In genomic region chr5:134095887-134096589, GRCh38 we compare ENCODE assay signal across 15 cellular contexts.
"Had no signal": no experiment of that assay in that cellular context is flagged by ENCODE, and none has a peak within 500 bp of the region (broad histone marks: within the 10 kb centered on the region; RNA-seq: fewer than 3 reads in every experiment).

No MANE protein-coding gene starts in this region.

- H3K36me3 Mint-ChIP-seq: natural killer cell; stimulated activated naive B cell treated with anti-CD40 and anti-IgM and Interleukin-4, amounts not matched to agents 10 μg/mL and 1 μg/mL and 100 μg/mL, for 72 hours had no signal

- DNase-seq: activated CD4-positive, alpha-beta T cell treated with anti-CD3 and anti-CD28 coated beads, Interleukin-2, amount 50 U/mL, for 4 hours; activated CD4-positive, CD25-positive, alpha-beta regulatory T cell treated with anti-CD3 and anti-CD28 coated beads, Interleukin-2, amount 50 U/mL, for 72 hours; activated naive CD4-positive, alpha-beta T cell treated with Interleukin-2 at 50 U/mL for 16 hours; brain microvascular endothelial cell; cerebellar nuclear complex; dermis blood vessel endothelial cell; left cardiac atrium; mammary epithelial cell; natural killer cell; sigmoid colon; stimulated activated CD4-positive, alpha-beta T cell treated with anti-CD3 and anti-CD28 coated beads, Interleukin-2, amount 100 ng/mL, for 24 hours; stimulated activated naive B cell treated with anti-CD40 and anti-IgM and Interleukin-4, amounts not matched to agents 10 μg/mL and 1 μg/mL and 100 μg/mL, for 72 hours; SW 1271; upper lobe of left lung had no signal

- H3K27ac ChIP-seq: brain microvascular endothelial cell, psoas muscle, upper lobe of left lung had no signal

- H3K4me3 Mint-ChIP-seq: natural killer cell; stimulated activated naive B cell treated with anti-CD40 and anti-IgM and Interleukin-4, amounts not matched to agents 10 μg/mL and 1 μg/mL and 100 μg/mL, for 72 hours had no signal

- H3K27me3 ChIP-seq: brain microvascular endothelial cell, sigmoid colon, upper lobe of left lung had no signal

- H3K4me1 ChIP-seq: psoas muscle had no signal

- H3K27me3 Mint-ChIP-seq: stimulated activated naive B cell treated with anti-CD40 and anti-IgM and Interleukin-4, amounts not matched to agents 10 μg/mL and 1 μg/mL and 100 μg/mL, for 72 hours had no signal

- H3K9me3 ChIP-seq: psoas muscle, sigmoid colon, upper lobe of left lung had no signal

- H3K9me3 Mint-ChIP-seq: natural killer cell; stimulated activated naive B cell treated with anti-CD40 and anti-IgM and Interleukin-4, amounts not matched to agents 10 μg/mL and 1 μg/mL and 100 μg/mL, for 72 hours had no signal

- H3K36me3 ChIP-seq: brain microvascular endothelial cell, sigmoid colon, upper lobe of left lung had no signal

- H3K27ac Mint-ChIP-seq: natural killer cell; stimulated activated naive B cell treated with anti-CD40 and anti-IgM and Interleukin-4, amounts not matched to agents 10 μg/mL and 1 μg/mL and 100 μg/mL, for 72 hours had no signal

- H3K4me3 ChIP-seq: psoas muscle, sigmoid colon, upper lobe of left lung had no signal
